ENCODE assay signal across 10 cellular contexts in genomic region chr12:6267007-6267721, GRCh38. TPM values are rescaled to one million over a fixed set of nuclear protein-coding genes. Genes with fewer than 3 reads are reported as not detected.
DNase-seq lines count a peak whose midpoint lies in the region; ATAC-seq, FAIRE-seq and TF ChIP-seq lines count a peak whose summit lies in the region.
"Had no signal": no experiment of that assay in that cellular context is flagged by ENCODE, and none has a peak within 500 bp of the region (broad histone marks: within the 10 kb centered on the region; RNA-seq: fewer than 3 reads in every experiment).

No MANE protein-coding gene starts in this region.

- no peak overlapping the region for H3K4me3 Mint-ChIP-seq in activated naive CD8-positive, alpha-beta T cell treated with anti-CD3 and anti-CD28 coated beads, Interleukin-2, amount 50 U/mL, for 24 hours
- H3K4me3 Mint-ChIP-seq in neural progenitor cell: no peak overlapping the region

- peaks cover 7% of the 10 kb centered on the region for H3F3A ChIP-seq in neural progenitor cell (ENCODE audit: low read depth)

- H3K27ac ChIP-seq in A549: peak overlapping the region in 1 of 2 experiments; percentile 7; a peak in 1 of 6 replicates
- no peak overlapping the region for H3K27ac ChIP-seq in HEK293 (ENCODE audit: extremely low read depth, low read depth, low read length)
- peak overlapping the region; percentile 17 for H3K27ac ChIP-seq in muscle layer of colon (ENCODE audit: low read depth, low read length)
- no peak overlapping the region for H3K27ac ChIP-seq in neural progenitor cell
- H3K27ac ChIP-seq in A673 (ENCODE audit: low read depth, low read length, poor library complexity, severe bottlenecking): no peak overlapping the region

- BruUV-seq in A673 (replicated peaks; lab: Mats Ljungman, UMichigan): no TSS peak

- H3K4me1 Mint-ChIP-seq in activated naive CD8-positive, alpha-beta T cell treated with anti-CD3 and anti-CD28 coated beads, Interleukin-2, amount 50 U/mL, for 24 hours: peaks cover 23% of the 10 kb centered on the region
- peaks cover 33% of the 10 kb centered on the region for H3K4me1 Mint-ChIP-seq in neural progenitor cell

- POLR2A ChIA-PET in A549 (lab: Yijun Ruan, JAX) (no interaction called here), HEK293 (lab: Yijun Ruan, JAX) (interaction anchor here (1.0 kb wide), 1 partner anchor 203 kb away, joined by 3 read pairs; the partner anchor contains the start of gene VAMP1), A673 (lab: Charles Lee; ENCODE audit: low non-redundant PET) (no interaction called here)

- peak in 1 of 2 experiments; percentile 31; a peak in 3 of 6 replicates for ATAC-seq in A549
- peak; percentile 92 for ATAC-seq in activated naive CD8-positive, alpha-beta T cell treated with anti-CD3 and anti-CD28 coated beads, Interleukin-2, amount 50 U/mL, for 24 hours
- ATAC-seq in GM21367 (IDR thresholded peaks at IDR 0.05; ENCODE audit: unreplicated experiment): no peak

- H3K36me3 ChIP-seq in HEK293 (ENCODE audit: control insufficient read depth in 2 of 2, insufficient read depth in 1 of 2, low read length in 2 of 2): no peaks in the 10 kb centered on the region
- H3K36me3 ChIP-seq in muscle layer of colon (ENCODE audit: insufficient read depth, low read length): no peaks in the 10 kb centered on the region
- no peaks in the 10 kb centered on the region for H3K36me3 ChIP-seq in neural progenitor cell
- H3K36me3 ChIP-seq in A673 (ENCODE audit: insufficient read depth, low read length, poor library complexity, severe bottlenecking): no peaks in the 10 kb centered on the region

- no peak for FAIRE-seq in A549 (lab: Jason Lieb, UNC)

- H3K4me2 ChIP-seq in A549: peak overlapping the region; percentile 39; the same call in 1 of the 3 replicates
- no peak overlapping the region for H3K4me2 ChIP-seq in neural progenitor cell

- H3K9me3 Mint-ChIP-seq in activated naive CD8-positive, alpha-beta T cell treated with anti-CD3 and anti-CD28 coated beads, Interleukin-2, amount 50 U/mL, for 24 hours: no peaks in the 10 kb centered on the region
- H3K9me3 Mint-ChIP-seq in neural progenitor cell: no peaks in the 10 kb centered on the region

- no peak overlapping the region for H2AFZ ChIP-seq in neural progenitor cell (replicated peaks)

- TF ChIP-seq EP300 in A549 (IDR thresholded peaks at IDR 0.05): no peak

- TF ChIP-seq CTCF in A549 (IDR thresholded peaks at IDR 0.05) (no peak), HEK293 (tag by site-specific recombination; IDR thresholded peaks at IDR 0.05) (no peak), neural progenitor cell (IDR thresholded peaks at IDR 0.05) (no peak), GM13977 (IDR thresholded peaks at IDR 0.05; ENCODE audit: extremely low read depth, insufficient read depth, missing control alignments) (no peak), A673 (conservative IDR thresholded peaks at IDR 0.05; ENCODE audit: low read depth, low read length) (no peak)

- no peaks in the 10 kb centered on the region for H3K9me3 ChIP-seq in A549
- no peaks in the 10 kb centered on the region for H3K9me3 ChIP-seq in HEK293 (ENCODE audit: control insufficient read depth, insufficient read depth, low read depth, low read length)
- H3K9me3 ChIP-seq in muscle layer of colon (ENCODE audit: low read length): no peaks in the 10 kb centered on the region
- no peaks in the 10 kb centered on the region for H3K9me3 ChIP-seq in neural progenitor cell (ENCODE audit: low read depth)
- no peaks in the 10 kb centered on the region for H3K9me3 ChIP-seq in A673 (ENCODE audit: low read depth, low read length, poor library complexity, severe bottlenecking)

- H3K27me3 ChIP-seq in muscle layer of colon (ENCODE audit: control insufficient read depth in 1 of 2, insufficient read depth in 2 of 2, low read length in 2 of 2) (no peaks in the 10 kb centered on the region), neural progenitor cell (no peaks in the 10 kb centered on the region), A673 (replicated peaks; ENCODE audit: insufficient read depth, low read depth, low read length, poor library complexity) (no peaks in the 10 kb centered on the region)

- no peak for TF ChIP-seq POLR2A in A549 (IDR thresholded peaks at IDR 0.05; ENCODE audit: low read length)

- no peaks in the 10 kb centered on the region for H3K36me3 Mint-ChIP-seq in activated naive CD8-positive, alpha-beta T cell treated with anti-CD3 and anti-CD28 coated beads, Interleukin-2, amount 50 U/mL, for 24 hours (ENCODE audit: low read depth)
- peaks cover 2% of the 10 kb centered on the region for H3K36me3 Mint-ChIP-seq in neural progenitor cell

- H3K4me1 ChIP-seq in A549 (peaks cover 11% of the 10 kb centered on the region), HEK293 (ENCODE audit: control insufficient read depth, insufficient read depth, low read length) (peaks cover 6% of the 10 kb centered on the region), muscle layer of colon (ENCODE audit: insufficient read depth, low read length) (peaks cover 9% of the 10 kb centered on the region), neural progenitor cell (peaks cover 15% of the 10 kb centered on the region), A673 (ENCODE audit: insufficient read depth, low read length, poor library complexity, severe bottlenecking) (no peaks in the 10 kb centered on the region)

- H3K9ac ChIP-seq in muscle layer of colon (ENCODE audit: low read length) (no peak overlapping the region), neural progenitor cell (no peak overlapping the region)

- in situ Hi-C loops in GM13977 (cut with MboI; ENCODE audit: low pct_unique_long_range_greater_than_20kb, low sequenced_read_pairs, unreplicated experiment): no loop called here

- H3K79me2 ChIP-seq in neural progenitor cell (ENCODE audit: low read depth): no peaks in the 10 kb centered on the region

- DNase-seq in A549 (ENCODE audit: low read depth in 1 of 2, low spot score in 1 of 2): no peak
- peak; percentile 69 for DNase-seq in activated naive CD8-positive, alpha-beta T cell treated with anti-CD3 and anti-CD28 coated beads, Interleukin-2, amount 50 U/mL, for 24 hours
- no peak for DNase-seq in neural progenitor cell (ENCODE audit: low spot score)
- DNase-seq in GM13977 (ENCODE audit: low spot score): no peak
- DNase-seq in A673 (ENCODE audit: low spot score): no peak
- DNase-seq: hypothalamus had no signal

- H3K27me3 Mint-ChIP-seq in activated naive CD8-positive, alpha-beta T cell treated with anti-CD3 and anti-CD28 coated beads, Interleukin-2, amount 50 U/mL, for 24 hours: peaks cover 8% of the 10 kb centered on the region
- peaks cover 16% of the 10 kb centered on the region for H3K27me3 Mint-ChIP-seq in neural progenitor cell (ENCODE audit: insufficient read depth, low read depth)

- no peaks in the 10 kb centered on the region for H4K20me1 ChIP-seq in neural progenitor cell (ENCODE audit: low read depth)

- WGBS in A549 (ENCODE audit: missing lambda C conversion rate): 63% methylated on average over 12 of the region's 12 CpGs

- TF ChIP-seq RAD21 in A549 (conservative IDR thresholded peaks at IDR 0.05 in 1 of 2, IDR thresholded peaks at IDR 0.05 in 1 of 2): no peak

- peak overlapping the region; percentile 82 for H3K27ac Mint-ChIP-seq in activated naive CD8-positive, alpha-beta T cell treated with anti-CD3 and anti-CD28 coated beads, Interleukin-2, amount 50 U/mL, for 24 hours
- no peak overlapping the region for H3K27ac Mint-ChIP-seq in neural progenitor cell

- H3K4me3 ChIP-seq in A549 (no peak overlapping the region), HEK293 (ENCODE audit: low read depth, low read length) (no peak overlapping the region), muscle layer of colon (ENCODE audit: low read depth in 1 of 2, low read length in 2 of 2) (no peak overlapping the region), neural progenitor cell (no peak overlapping the region), A673 (ENCODE audit: low read depth, low read length, poor library complexity, severe bottlenecking) (no peak overlapping the region)

- intact Hi-C loops in A673 (cut with micrococcal nuclease; ENCODE audit: unreplicated experiment): no loop called here

- CTCF ChIA-PET in A549 (lab: Yijun Ruan, JAX): interaction anchor here (0.8 to 8.1 kb wide), 4 partner anchors 11 to 278 kb away, joined by 4 to 61 read pairs (median 5); no protein-coding TSS in a partner anchor
- CTCF ChIA-PET in HEK293 (lab: Yijun Ruan, JAX): interaction anchor here (0.5 to 3.7 kb wide), 3 partner anchors 12 to 72 kb away, joined by 4 to 20 read pairs (median 5); no protein-coding TSS in a partner anchor
- CTCF ChIA-PET in A673 (lab: Charles Lee): no interaction called here

TF ChIP-seq in A549, 52 proteins besides CTCF, POLR2A, EP300 and RAD21:
- no peak for TF ChIP-seq CHD2 (IDR thresholded peaks at IDR 0.05; ENCODE audit: low read length, partially characterized antibody)
- TF ChIP-seq SREBF2 (IDR thresholded peaks at IDR 0.05): no peak
- no peak for TF ChIP-seq JUN (IDR thresholded peaks at IDR 0.05)
- TF ChIP-seq KDM5A (IDR thresholded peaks at IDR 0.05): no peak
- TF ChIP-seq ZFP36 (IDR thresholded peaks at IDR 0.05; ENCODE audit: borderline replicate concordance, partially characterized antibody): no peak
- no peak for TF ChIP-seq KDM1A (IDR thresholded peaks at IDR 0.05; ENCODE audit: low read depth)

TF ChIP-seq in HEK293, 187 proteins besides CTCF, POLR2A, EP300 and RAD21 (continues in another document):
- no peak for TF ChIP-seq ZNF645 (tag by site-specific recombination; IDR thresholded peaks at IDR 0.05)

RNA-seq across cellular contexts. Expression of gene PLEKHG6, which starts 43.3 kb away (rescaled TPM):
- polyA plus RNA-seq in A549 (2011; rRNA removed) (0.25 and 0.31 TPM in 2 replicates), A549 (2017; fragmentation: RNase III; extraction: RNeasy Plus Mini Kit Qiagen cat#74134 plus additional on column Dnase treatment) (0.15 to 0.29 TPM (median 0.16 TPM) in 3 replicates)
- 0.26 and 0.70 TPM in 2 replicates for polyA plus RNA-seq in A549 (2012; cell fraction: cytosol; rRNA removed)
- polyA plus RNA-seq in A549 (2012; cell fraction: nucleus; rRNA removed): 0.26 and 0.33 TPM in 2 replicates
- 0.41 and 0.88 TPM in 2 replicates for polyA minus RNA-seq in A549 (2011; rRNA and poly(A)+ RNA removed)
- total RNA-seq in neural progenitor cell (ENCODE audit: low replicate concordance) (0.86 and 1.7 TPM in 2 replicates), A673 (2021) (1.0 TPM in 1 of 2 replicates, not detected in the other)
- total RNA-seq: T-helper 2 cell treated with Interferon-gamma antibody and Interleukin-4, amounts not matched to agents 100 ng/mL and 5 ng/mL, for 36 hours had no signal
